In the genomic region with DNA sequence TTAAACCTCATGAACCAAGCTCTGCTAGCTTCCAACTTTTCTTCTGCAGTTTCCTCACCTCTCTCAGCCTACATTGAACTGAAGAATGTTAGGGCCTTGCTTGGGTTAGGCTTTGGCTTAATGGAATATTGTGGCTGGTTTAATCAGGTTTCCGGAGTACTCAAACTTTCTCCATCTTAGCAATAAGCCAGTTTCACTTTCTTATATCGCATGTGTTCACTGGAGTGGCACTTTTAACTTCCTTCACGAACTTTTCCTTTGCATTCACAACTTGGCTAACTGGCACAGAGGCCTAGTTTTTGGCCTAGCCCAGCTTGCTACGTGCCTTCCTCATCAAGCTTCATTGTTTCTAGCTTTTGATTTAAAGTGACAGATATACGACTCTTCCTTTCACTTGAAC, we compare ENCODE assay signal across 12 cellular contexts.
"Had no signal": no experiment of that assay in that cellular context is flagged by ENCODE, and none has a peak within 500 bp of the region (broad histone marks: within the 10 kb centered on the region; RNA-seq: fewer than 3 reads in every experiment).

No MANE protein-coding gene starts in this region.

- H3K36me3 ChIP-seq: prostate gland, right lobe of liver had no signal

- H3K27me3 ChIP-seq: dorsolateral prefrontal cortex, right lobe of liver had no signal

- H3K4me1 ChIP-seq: prostate gland, right lobe of liver had no signal

- H3K27ac ChIP-seq: dorsolateral prefrontal cortex, prostate gland, right lobe of liver, VCaP had no signal

- DNase-seq: activated CD4-positive, alpha-beta T cell treated with anti-CD3 and anti-CD28 coated beads for 4 hours; activated CD8-positive, alpha-beta memory T cell treated with anti-CD3 and anti-CD28 coated beads, Interleukin-2, amount 50 U/mL, for 4 hours; activated CD8-positive, alpha-beta T cell treated with anti-CD3 and anti-CD28 coated beads for 36 hours; activated T-cell treated with anti-CD3 and anti-CD28 coated beads, Interleukin-2, amount 50 U/mL, for 72 hours; dorsolateral prefrontal cortex; occipital lobe; right lobe of liver; stimulated activated CD4-positive, alpha-beta T cell treated with anti-CD3 and anti-CD28 coated beads, Interleukin-1b, Interleukin-23, amount 100 ng/mL, for 48 hours; stimulated activated naive CD8-positive, alpha-beta T cell treated with anti-CD3 and anti-CD28 coated beads, Interleukin-15, Interleukin-2, amounts not matched to agents 100 U/mL and 50 U/mL, for 24 hours; T-helper 9 cell had no signal

- H3K9me3 ChIP-seq: prostate gland, right lobe of liver had no signal

- ATAC-seq: activated CD8-positive, alpha-beta T cell treated with anti-CD3 and anti-CD28 coated beads for 36 hours; activated T-cell treated with anti-CD3 and anti-CD28 coated beads, Interleukin-2, amount 50 U/mL, for 72 hours; right lobe of liver; stimulated activated naive CD8-positive, alpha-beta T cell treated with anti-CD3 and anti-CD28 coated beads, Interleukin-15, Interleukin-2, amounts not matched to agents 100 U/mL and 50 U/mL, for 24 hours had no signal

- H3K4me3 ChIP-seq: dorsolateral prefrontal cortex, prostate gland, right lobe of liver had no signal
